Comparison of ENCODE assay signal across 14 cellular contexts in genomic region chr2:64123740-64124139, GRCh38.
"Had no signal": no experiment of that assay in that cellular context is flagged by ENCODE, and none has a peak within 500 bp of the region (broad histone marks: within the 10 kb centered on the region; RNA-seq: fewer than 3 reads in every experiment).

No MANE protein-coding gene starts in this region.

- H3K27ac ChIP-seq: heart left ventricle had no signal

- H3K4me3 ChIP-seq: heart left ventricle had no signal

- H3K9me3 Mint-ChIP-seq: activated CD4-positive, alpha-beta memory T cell treated with anti-CD3 and anti-CD28 coated beads for 36 hours had no signal

- H3K4me3 Mint-ChIP-seq: activated CD4-positive, alpha-beta memory T cell treated with anti-CD3 and anti-CD28 coated beads for 36 hours; activated naive CD8-positive, alpha-beta T cell treated with anti-CD3 and anti-CD28 coated beads for 36 hours; memory B cell; naive B cell; neural crest cell had no signal

- H3K27me3 Mint-ChIP-seq: activated CD4-positive, alpha-beta memory T cell treated with anti-CD3 and anti-CD28 coated beads for 36 hours; activated naive CD8-positive, alpha-beta T cell treated with anti-CD3 and anti-CD28 coated beads for 36 hours; memory B cell; naive B cell had no signal

- ATAC-seq: heart left ventricle, left cardiac atrium, sciatic nerve had no signal

- H3K27ac Mint-ChIP-seq: activated CD4-positive, alpha-beta memory T cell treated with anti-CD3 and anti-CD28 coated beads for 36 hours; activated naive CD8-positive, alpha-beta T cell treated with anti-CD3 and anti-CD28 coated beads for 36 hours; memory B cell; naive B cell had no signal

- DNase-seq: activated CD4-positive, alpha-beta memory T cell treated with anti-CD3 and anti-CD28 coated beads for 36 hours; activated CD4-positive, alpha-beta T cell treated with anti-CD3 and anti-CD28 coated beads for 48 hours; activated gamma-delta T cell treated with Interleukin-2 at 50 U/mL for 16 hours; activated naive CD8-positive, alpha-beta T cell treated with anti-CD3 and anti-CD28 coated beads for 36 hours; amniotic stem cell; heart left ventricle; islet precursor cell; left cardiac atrium; naive B cell; stimulated activated CD4-positive, alpha-beta T cell treated with anti-CD3 and anti-CD28 coated beads, Interleukin-2, amount 100 ng/mL, for 24 hours; stimulated activated naive CD4-positive, alpha-beta T cell had no signal
